In genomic region chr13:98312606-98313005, GRCh38 we compare ENCODE assay signal across 23 cellular contexts.
DNase-seq lines count a peak whose midpoint lies in the region; ATAC-seq, FAIRE-seq and TF ChIP-seq lines count a peak whose summit lies in the region.
"Had no signal": no experiment of that assay in that cellular context is flagged by ENCODE, and none has a peak within 500 bp of the region (broad histone marks: within the 10 kb centered on the region; RNA-seq: fewer than 3 reads in every experiment).

No MANE protein-coding gene starts in this region.

- H4K8ac ChIP-seq in IMR-90 (ENCODE audit: low read depth in 2 of 2, low read length in 2 of 2), result no peak overlapping the region

- H2BK20ac ChIP-seq in IMR-90 (ENCODE audit: low read depth, low read length), result peak overlapping the region; percentile 21; the same call in 1 of the 2 replicates

- H4K91ac ChIP-seq in IMR-90 (ENCODE audit: insufficient read depth, low read depth, low read length), result no peak overlapping the region

- peaks cover 63 to 81% of the 10 kb centered on the region in 2 experiments for H3K79me1 ChIP-seq in IMR-90 (ENCODE audit: low read depth in 1 of 2, low read length in 2 of 2)

- in situ Hi-C loops in IMR-90 (cut with MboI; ENCODE audit: low sequenced_read_pairs), result no loop called here

- no peak for ATAC-seq in IMR-90 (ENCODE audit: low read depth)
- ATAC-seq in stimulated activated naive CD8-positive, alpha-beta T cell treated with anti-CD3 and anti-CD28 coated beads, Interleukin-15, Interleukin-2, amounts not matched to agents 100 U/mL and 50 U/mL, for 24 hours, result no peak
- ATAC-seq: Panc1 had no signal

- dilution Hi-C loops in IMR-90 (cut with HindIII; ENCODE audit: low sequenced_read_pairs, unreplicated experiment), result no loop called here

- H2BK120ac ChIP-seq in IMR-90 (ENCODE audit: low read depth, low read length), result no peak overlapping the region

- no peak overlapping the region for H2AK9ac ChIP-seq in IMR-90 (replicated peaks; ENCODE audit: low read depth, low read length, poor library complexity)

- H3K27ac ChIP-seq in IMR-90 (ENCODE audit: insufficient read depth, low read length), result no peak overlapping the region
- H3K27ac ChIP-seq in kidney (ENCODE audit: low read depth in 2 of 2, low read length in 2 of 2), result peak overlapping the region; percentile 57 to 69
- peak overlapping the region in 3 of 5 donors; percentile 45 to 59 (median 46) for H3K27ac ChIP-seq in stomach

- H2AK5ac ChIP-seq in IMR-90 (ENCODE audit: low read depth, low read length), result no peak overlapping the region

- TF ChIP-seq POLR2A in IMR-90 (IDR thresholded peaks at IDR 0.05; ENCODE audit: low read depth, low read length) (no peak), stomach (IDR thresholded peaks at IDR 0.05) (no peak)

- H3K4me1 Mint-ChIP-seq in nephron progenitor cell, result peaks cover 81% of the 10 kb centered on the region
- H3K4me1 Mint-ChIP-seq: B cell had no signal

- no peaks in the 10 kb centered on the region for H3K9me3 Mint-ChIP-seq in nephron progenitor cell

- POLR2A ChIA-PET in IMR-90 (lab: Charles Lee; ENCODE audit: unreplicated experiment), result no interaction called here

- H3K9ac ChIP-seq in IMR-90 (ENCODE audit: low read depth, low read length) (no peak overlapping the region), kidney (ENCODE audit: low read length in 2 of 2) (peak overlapping the region in 1 of 2 donors; percentile 1)

- no peak for FAIRE-seq in kidney (lab: Jason Lieb, UNC)
- FAIRE-seq: GM12891, H54, HepG2 had no signal

- peaks cover 44% of the 10 kb centered on the region for H3K36me3 Mint-ChIP-seq in nephron progenitor cell (ENCODE audit: low read depth)

- H3K4me1 ChIP-seq in IMR-90 (ENCODE audit: control insufficient read depth, insufficient read depth, low read length), result peaks cover 18% of the 10 kb centered on the region
- peaks cover 25 to 46% of the 10 kb centered on the region in 2 donors for H3K4me1 ChIP-seq in kidney (ENCODE audit: control insufficient read depth in 1 of 2, insufficient read depth in 1 of 2, low read depth in 1 of 2, low read length in 2 of 2)
- peaks cover 18 to 70% (median 36%) of the 10 kb centered on the region in 4 donors for H3K4me1 ChIP-seq in stomach

- H2BK15ac ChIP-seq in IMR-90 (ENCODE audit: low read depth, low read length), result no peak overlapping the region

- no peak for TF ChIP-seq CTCF in IMR-90 (conservative IDR thresholded peaks at IDR 0.05; ENCODE audit: low read depth, low read length)
- TF ChIP-seq CTCF in kidney (IDR thresholded peaks at IDR 0.05; ENCODE audit: borderline replicate concordance, extremely low read depth, insufficient read depth), result no peak
- TF ChIP-seq CTCF in nephron progenitor cell (IDR thresholded peaks at IDR 0.05), result no peak
- TF ChIP-seq CTCF in stomach (IDR thresholded peaks at IDR 0.05), result no peak

- H3K4me2 ChIP-seq in IMR-90 (ENCODE audit: low read depth, low read length), result no peak overlapping the region

- CTCF ChIA-PET in IMR-90 (lab: Yijun Ruan, JAX), result no interaction called here

- peaks cover 14% of the 10 kb centered on the region; the same call in 1 of the 2 replicates for H4K20me1 ChIP-seq in IMR-90 (ENCODE audit: insufficient read depth, low read length)

- H3K9me3 ChIP-seq in IMR-90 (ENCODE audit: control insufficient read depth, insufficient read depth, low read length), result no peaks in the 10 kb centered on the region
- H3K9me3 ChIP-seq in kidney (ENCODE audit: control insufficient read depth in 1 of 2, low read length in 2 of 2), result no peaks in the 10 kb centered on the region
- H3K9me3 ChIP-seq in stomach, result no peaks in the 10 kb centered on the region

- H3K27me3 ChIP-seq in IMR-90 (ENCODE audit: control insufficient read depth, insufficient read depth, low read length), result no peaks in the 10 kb centered on the region
- H3K27me3 ChIP-seq in stomach, result no peaks in the 10 kb centered on the region

- no peak overlapping the region for H3K56ac ChIP-seq in IMR-90 (ENCODE audit: extremely low read depth, insufficient read depth, low read length)

- peak overlapping the region; percentile 95 for H3K27ac Mint-ChIP-seq in nephron progenitor cell
- H3K27ac Mint-ChIP-seq: B cell had no signal

- peaks cover 20% of the 10 kb centered on the region for H3K36me3 ChIP-seq in IMR-90 (ENCODE audit: control insufficient read depth, insufficient read depth, low read length)
- H3K36me3 ChIP-seq in kidney (ENCODE audit: control insufficient read depth in 1 of 2, insufficient read depth in 2 of 2, low read length in 2 of 2), result no peaks in the 10 kb centered on the region
- no peaks in the 10 kb centered on the region for H3K36me3 ChIP-seq in stomach

- no peak overlapping the region for H3K4ac ChIP-seq in IMR-90 (ENCODE audit: low read depth, low read length)

- DNase-seq in IMR-90, result peak; percentile 22
- no peak for DNase-seq in kidney
- no peak for DNase-seq in nephron progenitor cell
- no peak for DNase-seq in stomach
- DNase-seq in GOT3 (lab: John Stamatoyannopoulos, UW), result no peak
- DNase-seq in H4 (ENCODE audit: low spot score), result no peak
- DNase-seq in stimulated activated naive CD8-positive, alpha-beta T cell treated with anti-CD3 and anti-CD28 coated beads, Interleukin-15, Interleukin-2, amounts not matched to agents 100 U/mL and 50 U/mL, for 24 hours, result no peak
- DNase-seq: Calu3, DMS79 treated with DMSO at 0.1 percent for 48 hours, GF-D8, KBM-7, MV-4-11, NCI-H1105 treated with DMSO at 0.1 percent for 48 hours, NCI-H146, NCI-H1930, NCI-H2107, NCI-H446, SHP77 treated with DMSO at 0.1 percent for 48 hours had no signal

- no peak overlapping the region for H2BK5ac ChIP-seq in IMR-90 (ENCODE audit: low read depth, low read length, poor library complexity, severe bottlenecking)

- no peak overlapping the region for H3K4me3 Mint-ChIP-seq in nephron progenitor cell
- H3K4me3 Mint-ChIP-seq: B cell had no signal

- H2AFZ ChIP-seq in IMR-90 (replicated peaks; ENCODE audit: low read length, poor library complexity), result no peak overlapping the region

- WGBS in IMR-90 (ENCODE audit: extremely low coverage in 2 of 2, insufficient read length in 1 of 2), 2 experiments, result no CpG with 5 or more reads among the region's 7 CpGs
- 61 to 80% (median 72%) methylated on average over 7 of the region's 7 CpGs for WGBS in stomach, 5 donors

- no peak for TF ChIP-seq RAD21 in IMR-90 (IDR thresholded peaks at IDR 0.05; ENCODE audit: low read length)

- H3K9me1 ChIP-seq in IMR-90 (ENCODE audit: insufficient read depth, low read length), result peaks cover 48% of the 10 kb centered on the region

- no peak overlapping the region for H3K18ac ChIP-seq in IMR-90 (ENCODE audit: low read depth, low read length)

- peaks cover 3% of the 10 kb centered on the region for H3K27me3 Mint-ChIP-seq in nephron progenitor cell (ENCODE audit: low read depth, poor library complexity)

- H3K14ac ChIP-seq in IMR-90 (replicated peaks; ENCODE audit: low read depth, low read length), result no peak overlapping the region

- H3K23ac ChIP-seq in IMR-90 (ENCODE audit: low read depth, low read length), result no peak overlapping the region

- TF ChIP-seq EP300 in stomach (IDR thresholded peaks at IDR 0.05), result no peak

- no TSS peak for BruUV-seq in IMR-90 (replicated peaks; lab: Mats Ljungman, UMichigan)

- H3K4me3 ChIP-seq in IMR-90 (ENCODE audit: insufficient read depth, low read depth, low read length) (no peak overlapping the region), kidney (ENCODE audit: low read length in 2 of 2) (no peak overlapping the region), stomach (no peak overlapping the region)

- intact Hi-C loops in IMR-90 (cut with micrococcal nuclease), result no loop called here
- intact Hi-C loops in kidney (cut with DNase I), result no loop called here
- intact Hi-C loops in stomach (cut with DNase I; ENCODE audit: low total_unique reads), result no loop called here

- H4K5ac ChIP-seq in IMR-90 (ENCODE audit: low read depth, low read length), result no peak overlapping the region

TF ChIP-seq in IMR-90, 13 proteins besides CTCF, POLR2A, EP300 and RAD21:
- TF ChIP-seq RCOR1 (IDR thresholded peaks at IDR 0.05; ENCODE audit: insufficient replicate concordance, low read length) (no peak), RFX5 (IDR thresholded peaks at IDR 0.05; ENCODE audit: low read depth, low read length) (no peak), MAFK (IDR thresholded peaks at IDR 0.05; ENCODE audit: low read depth, low read length) (no peak), NFE2L2 (IDR thresholded peaks at IDR 0.05; ENCODE audit: low read depth, low read length) (no peak), USF2 (IDR thresholded peaks at IDR 0.05; ENCODE audit: low read depth, low read length) (no peak), MXI1 (IDR thresholded peaks at IDR 0.05; ENCODE audit: borderline replicate concordance, low read depth, low read length) (no peak), BHLHE40 (IDR thresholded peaks at IDR 0.05; ENCODE audit: low read depth, low read length) (no peak), MAZ (IDR thresholded peaks at IDR 0.05; ENCODE audit: borderline replicate concordance, low read depth, low read length) (no peak), FOS (IDR thresholded peaks at IDR 0.05; ENCODE audit: low read depth, low read length) (no peak), CHD1 (IDR thresholded peaks at IDR 0.05; ENCODE audit: low read depth, low read length) (no peak), ELK1 (IDR thresholded peaks at IDR 0.05; ENCODE audit: borderline replicate concordance, low read depth, low read length) (no peak), SMC3 (IDR thresholded peaks at IDR 0.05; ENCODE audit: low read depth, low read length) (no peak), CEBPB (IDR thresholded peaks at IDR 0.05; ENCODE audit: low read depth, low read length) (no peak)
TF ChIP-seq in IMR-90: peak in this region for 0.
